In the genomic region with DNA sequence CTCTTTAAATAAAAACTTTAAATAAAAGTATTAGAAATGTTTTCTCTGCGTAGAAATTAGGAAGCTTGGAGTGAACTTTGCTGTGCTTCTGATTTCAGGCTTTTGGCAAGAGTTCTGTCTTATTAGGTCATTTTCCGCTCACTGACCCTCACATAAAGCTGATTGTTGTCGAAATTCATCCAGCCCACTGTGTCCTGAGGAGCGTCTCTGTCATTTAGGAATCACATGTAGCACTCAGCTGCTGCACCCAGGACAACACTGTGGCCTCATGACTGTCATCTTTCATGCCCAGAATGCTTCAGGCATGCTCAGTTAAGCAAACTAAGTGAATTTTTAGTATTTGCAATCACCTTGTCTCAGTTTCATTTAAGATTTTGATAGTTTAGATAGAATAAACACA, we compare ENCODE assay signal across 1 cellular context.
TF ChIP-seq lines count a peak whose summit lies in the region.

No MANE protein-coding gene starts in this region.

TF ChIP-seq in H1, 55 proteins besides CTCF, POLR2A, EP300 and RAD21 (continued from another document):
- TF ChIP-seq, protein P1, sequence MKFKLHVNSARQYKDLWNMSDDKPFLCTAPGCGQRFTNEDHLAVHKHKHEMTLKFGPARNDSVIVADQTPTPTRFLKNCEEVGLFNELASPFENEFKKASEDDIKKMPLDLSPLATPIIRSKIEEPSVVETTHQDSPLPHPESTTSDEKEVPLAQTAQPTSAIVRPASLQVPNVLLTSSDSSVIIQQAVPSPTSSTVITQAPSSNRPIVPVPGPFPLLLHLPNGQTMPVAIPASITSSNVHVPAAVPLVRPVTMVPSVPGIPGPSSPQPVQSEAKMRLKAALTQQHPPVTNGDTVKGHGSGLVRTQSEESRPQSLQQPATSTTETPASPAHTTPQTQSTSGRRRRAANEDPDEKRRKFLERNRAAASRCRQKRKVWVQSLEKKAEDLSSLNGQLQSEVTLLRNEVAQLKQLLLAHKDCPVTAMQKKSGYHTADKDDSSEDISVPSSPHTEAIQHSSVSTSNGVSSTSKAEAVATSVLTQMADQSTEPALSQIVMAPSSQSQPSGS (IDR thresholded peaks at IDR 0.05; ENCODE audit: low read length) = no peak
- no peak for TF ChIP-seq CHD2 (IDR thresholded peaks at IDR 0.05; ENCODE audit: low read length)
- TF ChIP-seq RXRA (IDR thresholded peaks at IDR 0.05; ENCODE audit: insufficient read depth, low read depth, low read length) = no peak
- no peak for TF ChIP-seq CBX8 (IDR thresholded peaks at IDR 0.05; ENCODE audit: borderline replicate concordance, low read depth, low read length)
- TF ChIP-seq GTF2F1 (IDR thresholded peaks at IDR 0.05; ENCODE audit: borderline replicate concordance, low read depth, low read length) = no peak
- no peak for TF ChIP-seq CEBPB (IDR thresholded peaks at IDR 0.05; ENCODE audit: low read depth, low read length)
